In the genomic region with DNA sequence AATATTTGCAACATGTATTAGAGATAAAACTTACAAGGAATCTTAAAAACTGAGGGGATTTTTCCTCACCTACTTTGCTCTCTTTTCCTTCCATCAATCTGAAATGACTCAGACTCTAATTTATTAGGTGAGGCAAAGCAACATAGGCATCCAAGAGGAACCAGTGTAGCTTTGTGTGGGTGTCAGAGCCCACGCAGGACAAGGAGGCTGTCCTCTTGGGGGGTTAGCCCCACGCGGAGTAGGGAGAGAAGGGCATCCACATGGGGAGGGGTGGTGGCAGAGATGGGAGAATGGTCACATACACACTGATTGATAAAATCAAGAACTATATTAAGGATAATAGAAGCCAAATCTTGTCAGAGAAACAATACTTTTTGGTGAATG, we compare ENCODE assay signal across 18 cellular contexts. TPM values are rescaled to one million over a fixed set of nuclear protein-coding genes. Genes with fewer than 3 reads are reported as not detected.
DNase-seq lines count a peak whose midpoint lies in the region; ATAC-seq and TF ChIP-seq lines count a peak whose summit lies in the region.
"Had no signal": no experiment of that assay in that cellular context is flagged by ENCODE, and none has a peak within 500 bp of the region (broad histone marks: within the 10 kb centered on the region; RNA-seq: fewer than 3 reads in every experiment).

No MANE protein-coding gene starts in this region.

- DNase-seq in GM23248: peak; percentile 42
- no peak for DNase-seq in mammary epithelial cell
- no peak for DNase-seq in naive thymus-derived CD4-positive, alpha-beta T cell
- no peak for DNase-seq in endodermal cell
- DNase-seq in effector memory CD4-positive, alpha-beta T cell: no peak
- DNase-seq: DMS53; left colon; NCI-H1048; stimulated activated CD4-positive, alpha-beta T cell treated with anti-CD3 and anti-CD28 coated beads, Interleukin-4, amount 100 ng/mL, for 1 hour had no signal

- H3K4me1 ChIP-seq in ACC112 (ENCODE audit: control insufficient read depth, insufficient read depth, low read length, unreplicated experiment) (peaks cover 46% of the 10 kb centered on the region), GM23248 (ENCODE audit: insufficient read depth) (peaks cover 53% of the 10 kb centered on the region), mammary epithelial cell (ENCODE audit: insufficient read depth, low read length) (peaks cover 36% of the 10 kb centered on the region), endodermal cell (ENCODE audit: control insufficient read depth, insufficient read depth, low read length) (peaks cover 7% of the 10 kb centered on the region)
- H3K4me1 ChIP-seq in naive thymus-derived CD4-positive, alpha-beta T cell (ENCODE audit: control insufficient read depth in 2 of 2, insufficient read depth in 2 of 2, low read length in 2 of 2): peaks cover 61 to 72% of the 10 kb centered on the region in 2 donors
- H3K4me1 ChIP-seq in effector memory CD4-positive, alpha-beta T cell (ENCODE audit: control insufficient read depth, insufficient read depth, low read length, poor library complexity, severe bottlenecking): peaks cover 50% of the 10 kb centered on the region

- H3K36me3 Mint-ChIP-seq in naive thymus-derived CD4-positive, alpha-beta T cell: peaks cover 0 to 39% (median 37%) of the 10 kb centered on the region in 5 donors
- peaks cover 23% of the 10 kb centered on the region for H3K36me3 Mint-ChIP-seq in endodermal cell (ENCODE audit: low read depth)

- peak overlapping the region; percentile 64 for H3K4me2 ChIP-seq in GM23248 (ENCODE audit: unreplicated experiment)
- H3K4me2 ChIP-seq in mammary epithelial cell (ENCODE audit: insufficient read depth, low read depth, low read length): peak overlapping the region; percentile 26
- H3K4me2 ChIP-seq: hepatocyte had no signal

- peak overlapping the region in 9 of 10 donors; percentile 6 to 74 (median 58) for H3K4me3 Mint-ChIP-seq in naive thymus-derived CD4-positive, alpha-beta T cell
- no peak overlapping the region for H3K4me3 Mint-ChIP-seq in endodermal cell
- H3K4me3 Mint-ChIP-seq: T-helper 2 cell treated with Interferon-gamma antibody and Interleukin-4, amounts not matched to agents 5 μg/mL and 100 μg/mL, for 36 hours had no signal

- WGBS in GM23248 (ENCODE audit: low coverage in 1 of 2, low lambda C conversion rate in 2 of 2, missing lambda C conversion rate in 2 of 2), 2 experiments: 43 to 57% methylated on average over 3 of the region's 3 CpGs
- 0% methylated on average over 1 of the region's 3 CpGs for WGBS in mammary epithelial cell (ENCODE audit: low coverage, missing lambda C conversion rate)
- WGBS in endodermal cell (ENCODE audit: insufficient coverage in 1 of 2, insufficient read length in 1 of 2), 2 experiments: 88% methylated on average over 3 of the region's 3 CpGs; no CpG with 5 or more reads in 1 of the 2 experiments

- H4K20me1 ChIP-seq in GM23248 (ENCODE audit: insufficient read depth): no peaks in the 10 kb centered on the region
- no peaks in the 10 kb centered on the region for H4K20me1 ChIP-seq in mammary epithelial cell (ENCODE audit: insufficient read depth, low read length)

- TSS peak; percentile 87 for BruUV-seq in mammary epithelial cell (replicated peaks; lab: Mats Ljungman, UMichigan)

- peaks cover 40% of the 10 kb centered on the region for H3F3A ChIP-seq in GM23248 (ENCODE audit: insufficient read depth)

- H3K27me3 ChIP-seq in ACC112 (ENCODE audit: insufficient read depth, low read length) (no peaks in the 10 kb centered on the region), GM23248 (replicated peaks; ENCODE audit: insufficient read depth) (no peaks in the 10 kb centered on the region), mammary epithelial cell (ENCODE audit: insufficient read depth, low read length) (no peaks in the 10 kb centered on the region), endodermal cell (ENCODE audit: control insufficient read depth, insufficient read depth, low read length, poor library complexity, severe bottlenecking) (no peaks in the 10 kb centered on the region)
- no peaks in the 10 kb centered on the region for H3K27me3 ChIP-seq in naive thymus-derived CD4-positive, alpha-beta T cell (ENCODE audit: control insufficient read depth in 2 of 2, insufficient read depth in 2 of 2, low read length in 2 of 2)
- H3K27me3 ChIP-seq in effector memory CD4-positive, alpha-beta T cell (replicated peaks; ENCODE audit: control insufficient read depth, insufficient read depth, low read length, poor library complexity, severe bottlenecking): no peaks in the 10 kb centered on the region
- H3K27me3 ChIP-seq: hepatocyte had no signal

- H3K27ac Mint-ChIP-seq in naive thymus-derived CD4-positive, alpha-beta T cell: peak overlapping the region in 8 of 9 donors; percentile 65 to 94 (median 86)
- no peak overlapping the region for H3K27ac Mint-ChIP-seq in endodermal cell
- H3K27ac Mint-ChIP-seq: T-helper 2 cell treated with Interferon-gamma antibody and Interleukin-4, amounts not matched to agents 5 μg/mL and 100 μg/mL, for 36 hours had no signal

- ATAC-seq in naive thymus-derived CD4-positive, alpha-beta T cell: no peak
- no peak for ATAC-seq in HG03039 (IDR thresholded peaks at IDR 0.05; ENCODE audit: unreplicated experiment)
- ATAC-seq in GM21786 (IDR thresholded peaks at IDR 0.05; ENCODE audit: unreplicated experiment): no peak
- ATAC-seq: HepG2, left colon had no signal

- in situ Hi-C loops in GM23248 (cut with MboI) (no loop called here), mammary epithelial cell (cut with MboI; ENCODE audit: low sequenced_read_pairs in 2 of 2) (no loop called here)

- no peaks in the 10 kb centered on the region for H3K9me2 ChIP-seq in GM23248 (ENCODE audit: insufficient read depth)

- TF ChIP-seq CTCF in mammary epithelial cell (conservative IDR thresholded peaks at IDR 0.05 in 1 of 2, IDR thresholded peaks at IDR 0.05 in 1 of 2; ENCODE audit: extremely low read depth in 1 of 2, insufficient read depth in 1 of 2, low read depth in 1 of 2, low read length in 2 of 2) (no peak), endodermal cell (conservative IDR thresholded peaks at IDR 0.05) (no peak)

- H3K4me1 Mint-ChIP-seq in naive thymus-derived CD4-positive, alpha-beta T cell: peaks cover 40 to 89% (median 78%) of the 10 kb centered on the region in 7 donors
- peaks cover 14% of the 10 kb centered on the region for H3K4me1 Mint-ChIP-seq in endodermal cell

- POLR2A ChIA-PET in naive thymus-derived CD4-positive, alpha-beta T cell (lab: Charles Lee): interaction anchor here (0.9 to 2.8 kb wide), 2 partner anchors 38 to 46 kb away, joined by 3 to 31 read pairs; partner anchors contain the start of gene PLEKHA1

- H3K27me3 Mint-ChIP-seq in naive thymus-derived CD4-positive, alpha-beta T cell: no peaks in the 10 kb centered on the region
- no peaks in the 10 kb centered on the region for H3K27me3 Mint-ChIP-seq in endodermal cell (ENCODE audit: insufficient read depth)

- CTCF ChIA-PET in mammary epithelial cell (lab: Charles Lee; ENCODE audit: low non-redundant PET): no interaction called here
- CTCF ChIA-PET in naive thymus-derived CD4-positive, alpha-beta T cell (lab: Charles Lee): interaction anchor here (0.7 to 1.5 kb wide), 2 partner anchors 56 to 76 kb away, joined by 3 to 4 read pairs; no protein-coding TSS in a partner anchor

- H3K27ac ChIP-seq in ACC112 (ENCODE audit: low read depth, low read length) (peak overlapping the region; percentile 79), GM23248 (peak overlapping the region; percentile 72), mammary epithelial cell (ENCODE audit: insufficient read depth, low read depth, low read length) (peak overlapping the region; percentile 91), endodermal cell (ENCODE audit: low read depth, low read length) (no peak overlapping the region)
- H3K27ac ChIP-seq in naive thymus-derived CD4-positive, alpha-beta T cell (ENCODE audit: low read depth, low read length): peak overlapping the region; percentile 54
- no peak overlapping the region for H3K27ac ChIP-seq in effector memory CD4-positive, alpha-beta T cell (ENCODE audit: insufficient read depth, low read length, poor library complexity, severe bottlenecking)
- H3K27ac ChIP-seq: hepatocyte had no signal

- H3K9me3 Mint-ChIP-seq in naive thymus-derived CD4-positive, alpha-beta T cell: peaks cover 0 to 5% (median 0%) of the 10 kb centered on the region in 11 donors
- H3K9me3 Mint-ChIP-seq in endodermal cell: no peaks in the 10 kb centered on the region
- H3K9me3 Mint-ChIP-seq: T-helper 2 cell treated with Interferon-gamma antibody and Interleukin-4, amounts not matched to agents 5 μg/mL and 100 μg/mL, for 36 hours had no signal

- dilution Hi-C loops in mammary epithelial cell (cut with HindIII; ENCODE audit: low sequenced_read_pairs): no loop called here

- no peaks in the 10 kb centered on the region for H3K79me2 ChIP-seq in ACC112 (ENCODE audit: control insufficient read depth, insufficient read depth, low read length, unreplicated experiment)
- H3K79me2 ChIP-seq in GM23248 (ENCODE audit: insufficient read depth): no peaks in the 10 kb centered on the region
- no peaks in the 10 kb centered on the region for H3K79me2 ChIP-seq in mammary epithelial cell (ENCODE audit: insufficient read depth, low read length)
- H3K79me2 ChIP-seq: hepatocyte had no signal

- H3K9me3 ChIP-seq in GM23248 (ENCODE audit: low read depth): no peaks in the 10 kb centered on the region
- H3K9me3 ChIP-seq in mammary epithelial cell (replicated peaks; ENCODE audit: insufficient read depth, low read length): no peaks in the 10 kb centered on the region
- H3K9me3 ChIP-seq in naive thymus-derived CD4-positive, alpha-beta T cell (ENCODE audit: control insufficient read depth in 2 of 3, low read length in 3 of 3): no peaks in the 10 kb centered on the region
- no peaks in the 10 kb centered on the region for H3K9me3 ChIP-seq in endodermal cell (ENCODE audit: control insufficient read depth, low read length)
- no peaks in the 10 kb centered on the region for H3K9me3 ChIP-seq in effector memory CD4-positive, alpha-beta T cell (ENCODE audit: control insufficient read depth, low read length)

- H2AFZ ChIP-seq in ACC112 (ENCODE audit: low read length, unreplicated experiment) (no peak overlapping the region), GM23248 (no peak overlapping the region), mammary epithelial cell (ENCODE audit: low read depth, low read length) (no peak overlapping the region)
- H2AFZ ChIP-seq: hepatocyte had no signal

- no peaks in the 10 kb centered on the region for H3K36me3 ChIP-seq in ACC112 (ENCODE audit: insufficient read depth, low read length)
- peaks cover 13% of the 10 kb centered on the region for H3K36me3 ChIP-seq in GM23248 (ENCODE audit: low read depth)
- peaks cover 6% of the 10 kb centered on the region for H3K36me3 ChIP-seq in mammary epithelial cell (ENCODE audit: insufficient read depth, low read length)
- H3K36me3 ChIP-seq in naive thymus-derived CD4-positive, alpha-beta T cell (ENCODE audit: control insufficient read depth in 2 of 3, insufficient read depth in 3 of 3, low read length in 3 of 3): peaks cover 0 to 5% (median 3%) of the 10 kb centered on the region in 3 experiments
- peaks cover 23% of the 10 kb centered on the region for H3K36me3 ChIP-seq in endodermal cell (ENCODE audit: control insufficient read depth, insufficient read depth, low read length)
- H3K36me3 ChIP-seq in effector memory CD4-positive, alpha-beta T cell (ENCODE audit: control insufficient read depth, insufficient read depth, low read length): peaks cover 3% of the 10 kb centered on the region

- H3K4me3 ChIP-seq in ACC112 (ENCODE audit: low read depth, low read length) (0 out of 2 replicates have a peak overlapping the region, but pooled peaks have one; percentile 9), GM23248 (peak overlapping the region; percentile 17; the same call in 1 of the 2 replicates), mammary epithelial cell (replicated peaks in 1 of 3; ENCODE audit: insufficient read depth in 1 of 3, low read depth in 2 of 3, low read length in 3 of 3) (no peak overlapping the region), endodermal cell (ENCODE audit: low read length) (no peak overlapping the region)
- no peak overlapping the region for H3K4me3 ChIP-seq in naive thymus-derived CD4-positive, alpha-beta T cell (ENCODE audit: low read length)
- H3K4me3 ChIP-seq in effector memory CD4-positive, alpha-beta T cell (ENCODE audit: insufficient read depth, low read depth, low read length, poor library complexity, severe bottlenecking): no peak overlapping the region
- H3K4me3 ChIP-seq: hepatocyte had no signal

- no peak overlapping the region; the same call in 1 of the 2 replicates for H3K9ac ChIP-seq in GM23248
- H3K9ac ChIP-seq in mammary epithelial cell (ENCODE audit: insufficient read depth, low read length): peak overlapping the region; percentile 40
- no peak overlapping the region for H3K9ac ChIP-seq in endodermal cell (ENCODE audit: extremely low read depth, low read length, poor library complexity, severe bottlenecking)

- intact Hi-C loops in mammary epithelial cell (cut with micrococcal nuclease): loop anchor here (1.0 kb wide), 1 partner anchor 46 kb away; the partner anchor contains the start of gene PLEKHA1
- intact Hi-C loops in naive thymus-derived CD4-positive, alpha-beta T cell (cut with micrococcal nuclease): no loop called here

RNA-seq across cellular contexts. Expression of gene ARMS2, which starts 33.8 kb away (rescaled TPM):
- total RNA-seq in GM23248 (2014; rRNA removed; shearing (Covaris generic)): not detected in 2 replicates
- not detected in 2 replicates for polyA plus RNA-seq in GM23248 (2016; fragmentation: Nextera tagmentation; extraction: Ambion mirVana)
- under 1 TPM in 1 of 2 donors, not detected in 1; 0.17 TPM for total RNA-seq in mammary epithelial cell
- polyA plus RNA-seq in mammary epithelial cell: not detected
- not detected for polyA minus RNA-seq in mammary epithelial cell
- not detected for total RNA-seq in naive thymus-derived CD4-positive, alpha-beta T cell
- polyA plus RNA-seq in naive thymus-derived CD4-positive, alpha-beta T cell: not detected
- not detected for total RNA-seq in endodermal cell
- not detected for polyA plus RNA-seq in endodermal cell (2013, experiment 1 of 2)
- polyA plus RNA-seq in endodermal cell (2013, experiment 2 of 2): not detected
- total RNA-seq: cerebellum, H4, hepatocyte, HepG2, left colon had no signal
- polyA plus RNA-seq: esophagus, hepatocyte, HepG2 had no signal

RNA-seq across cellular contexts. Expression of gene HTRA1, which starts 40.7 kb away (rescaled TPM):
- total RNA-seq in GM23248 (2014; rRNA removed; shearing (Covaris generic)): 395 and 405 TPM in 2 replicates
- polyA plus RNA-seq in GM23248 (2016; fragmentation: Nextera tagmentation; extraction: Ambion mirVana) (220 and 303 TPM in 2 replicates), mammary epithelial cell (615 TPM)
- total RNA-seq in mammary epithelial cell (100 to 1,000 TPM; 179 to 311 TPM), endodermal cell (1 to 10 TPM; 1.7 to 3.1 TPM)
- polyA minus RNA-seq in mammary epithelial cell: 271 TPM
- total RNA-seq in naive thymus-derived CD4-positive, alpha-beta T cell: under 1 TPM in 4 of 5 experiments, not detected in 1; 0.22 to 0.64 (median 0.40) TPM
- polyA plus RNA-seq in naive thymus-derived CD4-positive, alpha-beta T cell: not detected
- polyA plus RNA-seq in endodermal cell (2013, experiment 1 of 2): 39.5 TPM
- 37.5 TPM for polyA plus RNA-seq in endodermal cell (2013, experiment 2 of 2)

RNA-seq across cellular contexts. Expression of gene PLEKHA1, which starts 46.1 kb away (rescaled TPM):
- 28.7 and 31.4 TPM in 2 replicates for total RNA-seq in GM23248 (2014; rRNA removed; shearing (Covaris generic))
- 39.0 and 41.0 TPM in 2 replicates for polyA plus RNA-seq in GM23248 (2016; fragmentation: Nextera tagmentation; extraction: Ambion mirVana)
- 10 to 100 TPM; 52.4 to 56.5 TPM for total RNA-seq in mammary epithelial cell
- 42.5 TPM for polyA plus RNA-seq in mammary epithelial cell
- polyA minus RNA-seq in mammary epithelial cell: 20.1 TPM
- 10 to 100 TPM in 4 of 5 experiments, 1 to 10 TPM in 1; 5.9 to 90.1 (median 39.2) TPM for total RNA-seq in naive thymus-derived CD4-positive, alpha-beta T cell
- 100 to 1,000 TPM in 1 of 2 donors, 10 to 100 TPM in 1; 90.4 to 100 TPM for polyA plus RNA-seq in naive thymus-derived CD4-positive, alpha-beta T cell
- 10 to 100 TPM; 29.6 to 49.0 TPM for total RNA-seq in endodermal cell
- polyA plus RNA-seq in endodermal cell (2013, experiment 1 of 2): 31.1 TPM
- 30.1 TPM for polyA plus RNA-seq in endodermal cell (2013, experiment 2 of 2)

Comparison
In these comparisons a context has a peak if more than half of its experiments do, and no peak if none do; other contexts are left out.
1. H3K27ac ChIP-seq: peak in ACC112 (single experiment), GM23248 (single experiment), mammary epithelial cell (single experiment) and naive thymus-derived CD4-positive, alpha-beta T cell (single experiment); none in endodermal cell (single experiment) and effector memory CD4-positive, alpha-beta T cell (single experiment).
2. H3K4me3 ChIP-seq: peak in ACC112 (single experiment) and GM23248 (single experiment); none in mammary epithelial cell (0 of 3), naive thymus-derived CD4-positive, alpha-beta T cell (single experiment), endodermal cell (single experiment) and effector memory CD4-positive, alpha-beta T cell (single experiment).
3. RNA of gene HTRA1, which starts 40.7 kb away (total RNA-seq): 395 to 405 TPM in GM23248 and 179 to 311 TPM in mammary epithelial cell; 1.7 to 3.1 TPM in endodermal cell and 0.22 to 0.64 TPM in naive thymus-derived CD4-positive, alpha-beta T cell; every median in the first group is over 10 times any median in the second.